In genomic region chr16:50151744-50152143, GRCh38 we compare ENCODE assay signal across 9 cellular contexts. TPM values are rescaled to one million over a fixed set of nuclear protein-coding genes. Genes with fewer than 3 reads are reported as not detected.
DNase-seq lines count a peak whose midpoint lies in the region; ATAC-seq, FAIRE-seq and TF ChIP-seq lines count a peak whose summit lies in the region.
"Had no signal": no experiment of that assay in that cellular context is flagged by ENCODE, and none has a peak within 500 bp of the region (broad histone marks: within the 10 kb centered on the region; RNA-seq: fewer than 3 reads in every experiment).

No MANE protein-coding gene starts in this region.

- no peak overlapping the region for H3K9ac ChIP-seq in HUES6 (ENCODE audit: low read length)
- H3K9ac ChIP-seq in kidney (ENCODE audit: low read length in 2 of 2): peak overlapping the region in 1 of 2 donors; percentile 93

- DNase-seq in activated CD8-positive, alpha-beta memory T cell treated with anti-CD3 and anti-CD28 coated beads, Interleukin-2, amount 50 U/mL, for 4 hours: peak; percentile 23
- DNase-seq in kidney (no peak), GDM1 (lab: John Stamatoyannopoulos, UW) (no peak)
- peak; percentile 36 for DNase-seq in stimulated activated naive CD8-positive, alpha-beta T cell treated with anti-CD3 and anti-CD28 coated beads, Interleukin-15, Interleukin-2, amounts not matched to agents 100 U/mL and 50 U/mL, for 24 hours

- ATAC-seq in stimulated activated naive CD8-positive, alpha-beta T cell treated with anti-CD3 and anti-CD28 coated beads, Interleukin-15, Interleukin-2, amounts not matched to agents 100 U/mL and 50 U/mL, for 24 hours: no peak
- no peak for ATAC-seq in GM18520 (IDR thresholded peaks at IDR 0.05; ENCODE audit: unreplicated experiment)
- no peak for ATAC-seq in HG02970 (IDR thresholded peaks at IDR 0.05; ENCODE audit: low FRiP score, unreplicated experiment)
- no peak for ATAC-seq in GM21360 (IDR thresholded peaks at IDR 0.05; ENCODE audit: unreplicated experiment)

- no peaks in the 10 kb centered on the region for H3K36me3 ChIP-seq in HUES6 (ENCODE audit: control insufficient read depth, insufficient read depth, low read length)
- H3K36me3 ChIP-seq in kidney (ENCODE audit: control insufficient read depth in 1 of 2, insufficient read depth in 2 of 2, low read length in 2 of 2): no peaks in the 10 kb centered on the region
- H3K36me3 ChIP-seq: right lobe of liver had no signal

- H3K27me3 ChIP-seq in HUES6 (ENCODE audit: control insufficient read depth, insufficient read depth, low read length): no peaks in the 10 kb centered on the region
- H3K27me3 ChIP-seq: right lobe of liver had no signal

- H3K27ac ChIP-seq in HUES6 (ENCODE audit: low read depth, low read length) (no peak overlapping the region), kidney (ENCODE audit: low read depth in 2 of 2, low read length in 2 of 2) (peak overlapping the region; percentile 97 to 99)

- H3K4me1 ChIP-seq in HUES6 (ENCODE audit: control insufficient read depth, insufficient read depth, low read length) (peaks cover 19% of the 10 kb centered on the region), kidney (ENCODE audit: control insufficient read depth in 1 of 2, insufficient read depth in 1 of 2, low read depth in 1 of 2, low read length in 2 of 2) (peaks cover 8 to 11% of the 10 kb centered on the region in 2 donors)

- no peaks in the 10 kb centered on the region for H3K9me3 ChIP-seq in HUES6 (ENCODE audit: control insufficient read depth, insufficient read depth, low read depth, low read length)
- no peaks in the 10 kb centered on the region for H3K9me3 ChIP-seq in kidney (ENCODE audit: control insufficient read depth in 1 of 2, low read length in 2 of 2)
- H3K9me3 ChIP-seq: right lobe of liver had no signal

- intact Hi-C loops in kidney (cut with DNase I): no loop called here

- H3K4me3 ChIP-seq in HUES6 (ENCODE audit: low read depth, low read length) (peak overlapping the region; percentile 98), kidney (ENCODE audit: low read length in 2 of 2) (peak overlapping the region in 1 of 2 donors; percentile 86)

- TF ChIP-seq CTCF in kidney (IDR thresholded peaks at IDR 0.05; ENCODE audit: borderline replicate concordance, extremely low read depth, insufficient read depth): no peak

- FAIRE-seq in kidney (lab: Jason Lieb, UNC): no peak

RNA-seq across cellular contexts. Expression of gene TENT4B, which starts 1.4 kb away (rescaled TPM):
- 13.2 TPM for total RNA-seq in kidney
- 4.7 TPM for polyA plus RNA-seq in kidney (ENCODE audit: insufficient read depth, low read depth, low replicate concordance)

Comparison
In these comparisons a context has a peak if more than half of its experiments do, and no peak if none do; other contexts are left out.
1. DNase-seq: peak in activated CD8-positive, alpha-beta memory T cell treated with anti-CD3 and anti-CD28 coated beads, Interleukin-2, amount 50 U/mL, for 4 hours (single experiment) and stimulated activated naive CD8-positive, alpha-beta T cell treated with anti-CD3 and anti-CD28 coated beads, Interleukin-15, Interleukin-2, amounts not matched to agents 100 U/mL and 50 U/mL, for 24 hours (single experiment); none in kidney (single experiment) and GDM1 (single experiment).